In genomic region chr20:56710125-56710524, GRCh38 we compare ENCODE assay signal across 24 cellular contexts.
A peak's percentile ranks its signal among the peaks of the same experiment; 100 is the strongest.
DNase-seq lines count a peak whose midpoint lies in the region; ATAC-seq, FAIRE-seq and TF ChIP-seq lines count a peak whose summit lies in the region.
"Had no signal": no experiment of that assay in that cellular context is flagged by ENCODE, and none has a peak within 500 bp of the region (broad histone marks: within the 10 kb centered on the region; RNA-seq: fewer than 3 reads in every experiment).

No MANE protein-coding gene starts in this region.

- H3K27me3 Mint-ChIP-seq in neural progenitor cell (ENCODE audit: insufficient read depth, low read depth) (peaks cover 12% of the 10 kb centered on the region), progenitor cell of endocrine pancreas (peaks cover 41% of the 10 kb centered on the region)
- H3K27me3 Mint-ChIP-seq: CD4-positive, CD25-positive, alpha-beta regulatory T cell had no signal

- H3K4me1 Mint-ChIP-seq in neural progenitor cell (peaks cover 36% of the 10 kb centered on the region), progenitor cell of endocrine pancreas (ENCODE audit: low read depth) (peaks cover 5% of the 10 kb centered on the region)
- H3K4me1 Mint-ChIP-seq: B cell; CD4-positive, CD25-positive, alpha-beta regulatory T cell had no signal

- H3K27me3 ChIP-seq in HepG2 (ENCODE audit: control insufficient read depth in 1 of 2, insufficient read depth in 2 of 2, low read length in 2 of 2) (peaks cover 1 to 26% of the 10 kb centered on the region in 2 experiments), right lobe of liver (no peaks in the 10 kb centered on the region), H1 (replicated peaks in 1 of 4; ENCODE audit: control insufficient read depth in 3 of 4, extremely low read depth in 1 of 4, insufficient read depth in 3 of 4, low read length in 3 of 4) (no peaks in the 10 kb centered on the region; a peak in 3 of 7 replicates), neural progenitor cell (no peaks in the 10 kb centered on the region), mesenchymal stem cell (ENCODE audit: control insufficient read depth in 1 of 2, insufficient read depth in 1 of 2, low read length in 2 of 2) (peaks cover 0 to 10% of the 10 kb centered on the region in 2 experiments), right atrium auricular region (no peaks in the 10 kb centered on the region)
- H3K27me3 ChIP-seq: BLaER1 had no signal

- in situ Hi-C loops in HepG2 (cut with HindIII; ENCODE audit: extremely low pct_ligation_motif_present, low pct_unique_long_range_greater_than_20kb): no loop called here

- no peak for TF ChIP-seq RAD21 in HepG2 (CRISPR knock-in tag; IDR thresholded peaks at IDR 0.05)
- no peak for TF ChIP-seq RAD21 in H1 (IDR thresholded peaks at IDR 0.05 in 1 of 2, conservative IDR thresholded peaks at IDR 0.05 in 1 of 2; ENCODE audit: low read depth in 2 of 2, low read length in 2 of 2)

- no peak for TF ChIP-seq POLR2A in HepG2 (IDR thresholded peaks at IDR 0.05; ENCODE audit: insufficient read depth in 1 of 2, low read depth in 2 of 2, low read length in 2 of 2)
- TF ChIP-seq POLR2A in right lobe of liver (IDR thresholded peaks at IDR 0.05): no peak
- TF ChIP-seq POLR2A in H1 (IDR thresholded peaks at IDR 0.05; ENCODE audit: control extremely low read depth in 1 of 2, low read depth in 2 of 2, low read length in 2 of 2): no peak

- peak overlapping the region; percentile 32; the same call in 1 of the 2 replicates for H3K18ac ChIP-seq in H1 (ENCODE audit: extremely low read depth, low read length)
- no peak overlapping the region for H3K18ac ChIP-seq in mesenchymal stem cell (ENCODE audit: low read depth in 1 of 2, low read length in 2 of 2)

- intact Hi-C loops in HepG2 (cut with micrococcal nuclease; ENCODE audit: unreplicated experiment): no loop called here
- intact Hi-C loops in right lobe of liver (cut with DNase I): no loop called here

- no peaks in the 10 kb centered on the region for H3K36me3 Mint-ChIP-seq in neural progenitor cell
- H3K36me3 Mint-ChIP-seq in progenitor cell of endocrine pancreas (ENCODE audit: insufficient read depth): no peaks in the 10 kb centered on the region
- H3K36me3 Mint-ChIP-seq: CD4-positive, CD25-positive, alpha-beta regulatory T cell; CD8-positive, alpha-beta T cell had no signal

- H2BK12ac ChIP-seq in H1 (ENCODE audit: low read depth, low read length): peak overlapping the region; percentile 75; the same call in 1 of the 2 replicates
- H2BK12ac ChIP-seq in mesenchymal stem cell (ENCODE audit: low read length in 2 of 2): no peak overlapping the region

- H3K79me1 ChIP-seq in H1 (ENCODE audit: low read depth, low read length) (no peaks in the 10 kb centered on the region), mesenchymal stem cell (replicated peaks; ENCODE audit: low read length, poor library complexity, severe bottlenecking) (no peaks in the 10 kb centered on the region)

- H4K91ac ChIP-seq in H1 (replicated peaks; ENCODE audit: insufficient read length, low read length): no peak overlapping the region
- H4K91ac ChIP-seq in mesenchymal stem cell (ENCODE audit: low read length): no peak overlapping the region

- H3K4me1 ChIP-seq in HepG2 (ENCODE audit: insufficient read depth, low read length) (no peaks in the 10 kb centered on the region), right lobe of liver (no peaks in the 10 kb centered on the region), H1 (replicated peaks in 1 of 4; ENCODE audit: control insufficient read depth in 3 of 4, insufficient read depth in 4 of 4, low read length in 3 of 4) (peaks cover 0 to 10% (median 3%) of the 10 kb centered on the region in 4 experiments; a peak in 5 of 7 replicates), neural progenitor cell (peaks cover 14% of the 10 kb centered on the region), mesenchymal stem cell (ENCODE audit: control insufficient read depth, insufficient read depth, low read depth, low read length) (peaks cover 10% of the 10 kb centered on the region), right atrium auricular region (no peaks in the 10 kb centered on the region)

- H3K79me2 ChIP-seq in HepG2 (ENCODE audit: insufficient read depth, low read length) (no peaks in the 10 kb centered on the region), H1 (ENCODE audit: control insufficient read depth in 1 of 2, insufficient read depth in 2 of 2, low read length in 2 of 2) (no peaks in the 10 kb centered on the region), neural progenitor cell (ENCODE audit: low read depth) (no peaks in the 10 kb centered on the region)

- H3K56ac ChIP-seq in H1 (replicated peaks; ENCODE audit: insufficient read length, low read depth, low read length): no peak overlapping the region

- TF ChIP-seq EP300 in HepG2 (IDR thresholded peaks at IDR 0.05; ENCODE audit: low read depth in 2 of 2, low read length in 2 of 2) (no peak), HepG2 (CRISPR knock-in tag; IDR thresholded peaks at IDR 0.05; ENCODE audit: borderline replicate concordance) (no peak), H1 (IDR thresholded peaks at IDR 0.05; ENCODE audit: borderline replicate concordance in 1 of 2, low read depth in 2 of 2, low read length in 2 of 2) (no peak)

- H3K9ac ChIP-seq in HepG2 (ENCODE audit: insufficient read depth, low read depth, low read length): no peak overlapping the region
- H3K9ac ChIP-seq in H1 (replicated peaks in 1 of 4; ENCODE audit: extremely low read depth in 1 of 4, low read depth in 3 of 4, low read length in 3 of 4): no peak overlapping the region
- H3K9ac ChIP-seq in neural progenitor cell: no peak overlapping the region
- H3K9ac ChIP-seq in mesenchymal stem cell (ENCODE audit: low read length): no peak overlapping the region
- H3K9ac ChIP-seq: BLaER1, GM23248 had no signal

- CTCF ChIA-PET in HepG2 (lab: Yijun Ruan, JAX; ENCODE audit: low intra/inter-chr PET ratio, low total read pairs): no interaction called here
- CTCF ChIA-PET in H1 (lab: Charles Lee; ENCODE audit: partially characterized antibody): interaction anchor here (0.6 to 2.1 kb wide), 2 partner anchors 44 to 80 kb away, joined by 3 to 7 read pairs; no protein-coding TSS in a partner anchor

- DNase-seq in HepG2 (ENCODE audit: low spot score) (no peak), right lobe of liver (no peak), H1 (ENCODE audit: low read depth in 1 of 2, low spot score in 2 of 2) (no peak), neural progenitor cell (ENCODE audit: low spot score) (no peak), progenitor cell of endocrine pancreas (ENCODE audit: low spot score, unreplicated experiment) (no peak), mesenchymal stem cell (no peak), right atrium auricular region (ENCODE audit: low spot score) (no peak)
- DNase-seq: Caco-2; CD4-positive, CD25-positive, alpha-beta regulatory T cell; CD8-positive, alpha-beta T cell; DMS153; EL; GDM1; GM23248; H9; HFFc6 had no signal

- H3K9me3 Mint-ChIP-seq in neural progenitor cell (peaks cover 6% of the 10 kb centered on the region), progenitor cell of endocrine pancreas (ENCODE audit: low read depth) (no peaks in the 10 kb centered on the region)
- H3K9me3 Mint-ChIP-seq: CD8-positive, alpha-beta T cell; HFFc6 had no signal

- H3K9me3 ChIP-seq in HepG2 (ENCODE audit: low read length) (no peaks in the 10 kb centered on the region), right lobe of liver (no peaks in the 10 kb centered on the region), H1 (ENCODE audit: insufficient read depth in 2 of 2, low read depth in 1 of 2, low read length in 1 of 2) (no peaks in the 10 kb centered on the region; a peak in 1 of 4 replicates), neural progenitor cell (ENCODE audit: low read depth) (no peaks in the 10 kb centered on the region), mesenchymal stem cell (ENCODE audit: control insufficient read depth, low read length) (no peaks in the 10 kb centered on the region), right atrium auricular region (no peaks in the 10 kb centered on the region)
- H3K9me3 ChIP-seq: BLaER1 had no signal

- BruUV-seq in HepG2 (replicated peaks; lab: Mats Ljungman, UMichigan): no TSS peak

- H3K27ac ChIP-seq in HepG2 (ENCODE audit: extremely low read length, insufficient read depth, low read length) (no peak overlapping the region), right lobe of liver (no peak overlapping the region), H1 (ENCODE audit: low read depth, low read length) (no peak overlapping the region), neural progenitor cell (no peak overlapping the region), mesenchymal stem cell (ENCODE audit: low read length, poor library complexity, severe bottlenecking) (no peak overlapping the region), right atrium auricular region (no peak overlapping the region)
- H3K27ac ChIP-seq: 22Rv1, BLaER1, C4-2B, GM23248 had no signal

- H3F3A ChIP-seq in neural progenitor cell (ENCODE audit: low read depth): peaks cover 6% of the 10 kb centered on the region

- H3K14ac ChIP-seq in H1 (ENCODE audit: insufficient read length): no peak overlapping the region
- no peak overlapping the region for H3K14ac ChIP-seq in mesenchymal stem cell (ENCODE audit: low read length in 2 of 2)

- H2BK20ac ChIP-seq in H1 (ENCODE audit: low read length): peak overlapping the region; percentile 80; the same call in 1 of the 2 replicates

- H4K20me1 ChIP-seq in HepG2 (ENCODE audit: insufficient read depth, low read length) (no peaks in the 10 kb centered on the region), H1 (replicated peaks in 1 of 2; ENCODE audit: control insufficient read depth in 1 of 2, insufficient read depth in 2 of 2, low read length in 2 of 2) (no peaks in the 10 kb centered on the region), neural progenitor cell (ENCODE audit: low read depth) (no peaks in the 10 kb centered on the region)
- H4K20me1 ChIP-seq: BLaER1 had no signal

- H3K4me3 ChIP-seq in HepG2 (replicated peaks in 1 of 3; ENCODE audit: insufficient read depth in 1 of 3, low read depth in 2 of 3, low read length in 3 of 3): no peak overlapping the region
- no peak overlapping the region for H3K4me3 ChIP-seq in right lobe of liver
- H3K4me3 ChIP-seq in H1 (ENCODE audit: extremely low read depth in 1 of 4, insufficient read depth in 2 of 4, low read depth in 3 of 4, low read length in 4 of 4): no peak overlapping the region
- no peak overlapping the region for H3K4me3 ChIP-seq in neural progenitor cell
- H3K4me3 ChIP-seq in mesenchymal stem cell (ENCODE audit: insufficient read depth in 1 of 2, low read depth in 1 of 2, low read length in 2 of 2): no peak overlapping the region
- H3K4me3 ChIP-seq in right atrium auricular region: no peak overlapping the region
- H3K4me3 ChIP-seq: BLaER1, GM23248 had no signal

- H4K5ac ChIP-seq in H1 (ENCODE audit: insufficient read length, low read depth, low read length): no peak overlapping the region

- POLR2A ChIA-PET in HepG2 (lab: Yijun Ruan, JAX): no interaction called here
- POLR2A ChIA-PET in H1 (lab: Charles Lee; ENCODE audit: partially characterized antibody): no interaction called here

- no peaks in the 10 kb centered on the region; the same call in 1 of the 2 replicates for H3K23me2 ChIP-seq in H1 (ENCODE audit: low read depth, low read length)

- H4K8ac ChIP-seq in H1 (ENCODE audit: extremely low read depth, insufficient read depth, low read length) (no peak overlapping the region), mesenchymal stem cell (ENCODE audit: low read length) (no peak overlapping the region)

- H3K36me3 ChIP-seq in HepG2 (replicated peaks in 1 of 2; ENCODE audit: control insufficient read depth in 1 of 2, insufficient read depth in 2 of 2, low read length in 2 of 2): no peaks in the 10 kb centered on the region
- H3K36me3 ChIP-seq in right lobe of liver: no peaks in the 10 kb centered on the region
- no peaks in the 10 kb centered on the region for H3K36me3 ChIP-seq in H1 (ENCODE audit: control insufficient read depth in 2 of 4, insufficient read depth in 4 of 4, low read length in 3 of 4)
- H3K36me3 ChIP-seq in neural progenitor cell: no peaks in the 10 kb centered on the region
- no peaks in the 10 kb centered on the region for H3K36me3 ChIP-seq in mesenchymal stem cell (ENCODE audit: control insufficient read depth in 1 of 2, insufficient read depth in 2 of 2, low read depth in 1 of 2, low read length in 2 of 2)
- H3K36me3 ChIP-seq in right atrium auricular region: no peaks in the 10 kb centered on the region
- H3K36me3 ChIP-seq: BLaER1 had no signal

- H2BK120ac ChIP-seq in H1 (replicated peaks; ENCODE audit: low read depth, low read length) (no peak overlapping the region), mesenchymal stem cell (ENCODE audit: low read depth, low read length) (no peak overlapping the region)

- FAIRE-seq in HepG2 (lab: Jason Lieb, UNC) (no peak), H1 (lab: Jason Lieb, UNC) (no peak)
- FAIRE-seq: A204.1, GM12891, GM18507 had no signal

- H3K4me3 Mint-ChIP-seq in neural progenitor cell (no peak overlapping the region), progenitor cell of endocrine pancreas (ENCODE audit: low read depth) (no peak overlapping the region)
- H3K4me3 Mint-ChIP-seq: B cell; CD4-positive, CD25-positive, alpha-beta regulatory T cell; CD8-positive, alpha-beta T cell; H9; HFFc6 had no signal

- no peak overlapping the region for H3K4me2 ChIP-seq in HepG2 (ENCODE audit: low read depth, low read length)
- H3K4me2 ChIP-seq in H1 (ENCODE audit: insufficient read depth in 1 of 2, low read depth in 2 of 2, low read length in 2 of 2): no peak overlapping the region
- H3K4me2 ChIP-seq in neural progenitor cell: no peak overlapping the region
- no peak overlapping the region for H3K4me2 ChIP-seq in mesenchymal stem cell (ENCODE audit: low read length, poor library complexity, severe bottlenecking)
- H3K4me2 ChIP-seq: BLaER1 had no signal

- WGBS in HepG2 (ENCODE audit: low lambda C conversion rate): 25% methylated on average over 11 of the region's 11 CpGs
- 88% methylated on average over 3 of the region's 11 CpGs for whole genome bisulfite sequencing in right lobe of liver (ENCODE audit: insufficient coverage, low coverage, low lambda C conversion rate, missing lambda C conversion rate)
- WGBS in H1 (ENCODE audit: extremely low coverage in 1 of 2, insufficient coverage in 1 of 2, insufficient read length in 1 of 2, insufficient replicate concordance in 2 of 2, low coverage in 1 of 2, low lambda C conversion rate in 2 of 2, missing lambda C conversion rate in 1 of 2), 2 experiments: 88% methylated on average over 11 of the region's 11 CpGs; no CpG with 5 or more reads in 1 of the 2 experiments
- WGBS in mesenchymal stem cell: 98% methylated on average over 9 of the region's 11 CpGs

- no peak overlapping the region for H3K4ac ChIP-seq in H1 (replicated peaks; ENCODE audit: insufficient read length, low read depth, low read length)
- H3K4ac ChIP-seq in mesenchymal stem cell (ENCODE audit: low read depth in 1 of 2, low read length in 2 of 2): no peak overlapping the region

- H3K27ac Mint-ChIP-seq in neural progenitor cell (peak overlapping the region; percentile 70), progenitor cell of endocrine pancreas (peak overlapping the region; percentile 56)
- H3K27ac Mint-ChIP-seq: B cell; CD8-positive, alpha-beta T cell; HFFc6 had no signal

- 0 out of 2 replicates have a peak overlapping the region, but pooled peaks have one; percentile 29 for H2BK15ac ChIP-seq in H1 (ENCODE audit: low read length)
- no peak overlapping the region for H2BK15ac ChIP-seq in mesenchymal stem cell (ENCODE audit: low read depth, poor library complexity, severe bottlenecking)

- no peak overlapping the region for H3K23ac ChIP-seq in H1 (ENCODE audit: insufficient read length)
- H3K23ac ChIP-seq in mesenchymal stem cell (ENCODE audit: low read length in 2 of 2): no peak overlapping the region

- H2AK5ac ChIP-seq in H1 (ENCODE audit: low read depth, low read length): peak overlapping the region; percentile 75; the same call in 1 of the 2 replicates
- H2AK5ac ChIP-seq in mesenchymal stem cell (ENCODE audit: low read length, severe bottlenecking): no peak overlapping the region

- no peak for TF ChIP-seq CTCF in HepG2 (CRISPR knock-in tag; IDR thresholded peaks at IDR 0.05)
- TF ChIP-seq CTCF in right lobe of liver (IDR thresholded peaks at IDR 0.05): no peak
- no peak for TF ChIP-seq CTCF in H1 (IDR thresholded peaks at IDR 0.05; ENCODE audit: control extremely low read depth in 1 of 3, insufficient read depth in 1 of 3, low read depth in 1 of 3, low read length in 3 of 3)
- TF ChIP-seq CTCF in neural progenitor cell (IDR thresholded peaks at IDR 0.05): no peak
- TF ChIP-seq CTCF in progenitor cell of endocrine pancreas (IDR thresholded peaks at IDR 0.05; ENCODE audit: unreplicated experiment): no peak
- no peak for TF ChIP-seq CTCF in right atrium auricular region (IDR thresholded peaks at IDR 0.05)

- no peak overlapping the region for H2AFZ ChIP-seq in HepG2 (ENCODE audit: low read length)
- no peak overlapping the region for H2AFZ ChIP-seq in H1 (ENCODE audit: low read length)
- no peak overlapping the region for H2AFZ ChIP-seq in neural progenitor cell (replicated peaks)
- no peak overlapping the region for H2AFZ ChIP-seq in mesenchymal stem cell (ENCODE audit: low read depth, low read length)
- H2AFZ ChIP-seq: GM23248 had no signal

- no peak overlapping the region for H2BK5ac ChIP-seq in H1 (ENCODE audit: low read depth, low read length)
- no peak overlapping the region for H2BK5ac ChIP-seq in mesenchymal stem cell (ENCODE audit: low read depth, low read length, poor library complexity, severe bottlenecking)

- ATAC-seq in HepG2: no peak
- ATAC-seq in right lobe of liver: no peak
- ATAC-seq in GM21390 (IDR thresholded peaks at IDR 0.05; ENCODE audit: unreplicated experiment): no peak
- ATAC-seq: CD8-positive, alpha-beta T cell had no signal
